ENCODE assay signal across 8 cellular contexts in genomic region chr20:44388466-44389023, GRCh38. TPM values are rescaled to one million over a fixed set of nuclear protein-coding genes. Genes with fewer than 3 reads are reported as not detected.
DNase-seq lines count a peak whose midpoint lies in the region; ATAC-seq and TF ChIP-seq lines count a peak whose summit lies in the region.

No MANE protein-coding gene starts in this region.

- H3K36me3 ChIP-seq in ACC112 (ENCODE audit: insufficient read depth, low read length) (no peaks in the 10 kb centered on the region), sigmoid colon (no peaks in the 10 kb centered on the region)

- H3K4me3 ChIP-seq in ACC112 (ENCODE audit: low read depth, low read length) (peak overlapping the region; percentile 43; the same call in 1 of the 2 replicates), NB4 (ENCODE audit: low read depth, low read length) (no peak overlapping the region), sigmoid colon (no peak overlapping the region)

- intact Hi-C loops in sigmoid colon (cut with DNase I) = loop anchor here (5.0 to 10.0 kb wide), 4 partner anchors 126 to 476 kb away; partner anchors contain the start of gene OSER1

- H3K27ac ChIP-seq in ACC112 (ENCODE audit: low read depth, low read length) (no peak overlapping the region), sigmoid colon (no peak overlapping the region)

- H3K27me3 ChIP-seq in ACC112 (ENCODE audit: insufficient read depth, low read length) (no peaks in the 10 kb centered on the region), sigmoid colon (peaks cover 0 to 49% (median 18%) of the 10 kb centered on the region in 3 donors)

- DNase-seq in NB4 (ENCODE audit: low read depth) (peak; percentile 73), T-helper 1 cell (peak; percentile 21 to 61 (median 29)), amniotic epithelial cell (ENCODE audit: low read depth) (peak; percentile 66), hepatic stellate cell (ENCODE audit: low spot score) (peak; percentile 80), sigmoid colon (peak; percentile 71)

- peak overlapping the region; percentile 62 for H2AFZ ChIP-seq in ACC112 (ENCODE audit: low read length, unreplicated experiment)

- no peaks in the 10 kb centered on the region for H3K4me1 ChIP-seq in ACC112 (ENCODE audit: control insufficient read depth, insufficient read depth, low read length, unreplicated experiment)
- H3K4me1 ChIP-seq in sigmoid colon = peaks cover 0 to 5% (median 2%) of the 10 kb centered on the region in 4 donors

- peak; percentile 56 for ATAC-seq in GM19035 (IDR thresholded peaks at IDR 0.05; ENCODE audit: unreplicated experiment)
- ATAC-seq in HG02938 (IDR thresholded peaks at IDR 0.05; ENCODE audit: unreplicated experiment) = no peak

- no peak for TF ChIP-seq EP300 in sigmoid colon (IDR thresholded peaks at IDR 0.05)

- TF ChIP-seq POLR2A in NB4 (IDR thresholded peaks at IDR 0.05; ENCODE audit: extremely low read depth, insufficient read length) (no peak), sigmoid colon (IDR thresholded peaks at IDR 0.05) (no peak)

- H3K9me3 ChIP-seq in sigmoid colon = no peaks in the 10 kb centered on the region

- H3K79me2 ChIP-seq in ACC112 (ENCODE audit: control insufficient read depth, insufficient read depth, low read length, unreplicated experiment) = no peaks in the 10 kb centered on the region

- peak; percentile 87 for TF ChIP-seq CTCF in NB4 (IDR thresholded peaks at IDR 0.05; ENCODE audit: low read depth, low read length)
- TF ChIP-seq CTCF in sigmoid colon (IDR thresholded peaks at IDR 0.05) = peak; percentile 11 to 56 (median 53)

- 4 to 9% methylated on average over 29 of the region's 29 CpGs for WGBS in sigmoid colon, 2 donors

RNA-seq across cellular contexts. Expression of gene HNF4A, which starts 33.0 kb away (rescaled TPM):
- total RNA-seq in sigmoid colon = 1 to 10 TPM in 1 of 4 donors, under 1 TPM in 1, not detected in 2; 0.27 to 1.1 TPM
- 100 to 1,000 TPM in 2 of 3 donors, 10 to 100 TPM in 1; 52.9 to 124 (median 112) TPM for polyA plus RNA-seq in sigmoid colon

RNA-seq across cellular contexts. Expression of gene R3HDML, which starts 51.7 kb away (rescaled TPM):
- total RNA-seq in sigmoid colon = not detected
- polyA plus RNA-seq in sigmoid colon = not detected

Comparison
In these comparisons a context has a peak if more than half of its experiments do, and no peak if none do; other contexts are left out.
1. DNase-seq: peak in every context shown above with its lines; median percentile 80 in hepatic stellate cell; 73 in NB4; 71 in sigmoid colon; 66 in amniotic epithelial cell; 29 in T-helper 1 cell.